ENCODE assay signal across 27 cellular contexts in the genomic region with DNA sequence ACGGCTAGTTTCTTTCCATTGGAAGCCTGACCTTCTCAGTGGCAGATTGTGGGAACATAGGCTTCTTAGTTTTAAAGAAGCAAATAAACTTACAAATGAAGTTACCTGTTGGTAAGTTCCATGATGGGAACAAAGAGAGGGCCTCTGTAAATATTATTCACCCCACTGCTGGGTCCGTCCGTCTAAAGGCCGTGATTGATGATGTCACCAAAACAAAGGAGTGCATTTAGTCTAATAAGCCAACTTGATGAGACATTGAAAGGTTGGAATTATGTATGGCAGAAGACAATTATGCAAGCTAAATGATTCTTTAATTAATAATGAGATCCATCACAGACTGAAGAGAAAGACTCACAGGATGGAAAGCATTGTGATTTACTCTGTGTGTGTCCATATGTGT.
"Had no signal": no experiment of that assay in that cellular context is flagged by ENCODE, and none has a peak within 500 bp of the region (broad histone marks: within the 10 kb centered on the region; RNA-seq: fewer than 3 reads in every experiment).

No MANE protein-coding gene starts in this region.

- FAIRE-seq: urothelium cell line had no signal

- H3K27me3 ChIP-seq: stomach, suprapubic skin, testis, thyroid gland, tibial artery, tibial nerve, transverse colon, upper lobe of left lung, upper lobe of right lung, uterus, vagina had no signal

- H3K9me3 ChIP-seq: suprapubic skin, testis, thoracic aorta, thyroid gland, tibial artery, tibial nerve, transverse colon, upper lobe of left lung, upper lobe of right lung, uterus, vagina had no signal

- H3K27ac ChIP-seq: stomach, suprapubic skin, testis, thoracic aorta, thyroid gland, tibial artery, tibial nerve, transverse colon, upper lobe of left lung, upper lobe of right lung, uterus, vagina had no signal

- H3K4me3 ChIP-seq: stomach, suprapubic skin, testis, thoracic aorta, thyroid gland, tibial artery, tibial nerve, transverse colon, upper lobe of left lung, upper lobe of right lung, uterus, vagina had no signal

- H3K4me1 ChIP-seq: stomach, suprapubic skin, testis, thyroid gland, tibial artery, tibial nerve, transverse colon, upper lobe of left lung, upper lobe of right lung, uterus, vagina had no signal

- DNase-seq: stimulated activated CD4-positive, alpha-beta T cell treated with anti-CD3 and anti-CD28 coated beads, Interleukin-2, amount 100 ng/mL, for 48 hours; stimulated activated CD4-positive, alpha-beta T cell treated with anti-CD3 and anti-CD28 coated beads, Interleukin-4, amount 100 ng/mL, for 1 hour; stimulated activated CD4-positive, alpha-beta T cell treated with anti-CD3 and anti-CD28 coated beads, Interleukin-4, amount 100 ng/mL, for 24 hours; stimulated activated CD4-positive, alpha-beta T cell treated with anti-CD3 and anti-CD28 coated beads, Interleukin-4, amount 100 ng/mL, for 4 hours; stimulated activated CD8-positive, alpha-beta memory T cell treated with anti-CD3 and anti-CD28 coated beads, Interleukin-4, amount 100 ng/mL, for 48 hours; stimulated activated naive B cell treated with anti-CD40 and anti-IgM and Interleukin-4, amounts not matched to agents 10 μg/mL and 1 μg/mL and 100 μg/mL, for 72 hours; stimulated activated naive CD4-positive, alpha-beta T cell; stimulated activated naive CD4-positive, alpha-beta T cell treated with Interleukin-2 at 50 U/mL for 16 hours; stimulated activated naive CD8-positive, alpha-beta T cell treated with anti-CD3 and anti-CD28 coated beads, Interleukin-15, amount 100 ng/mL, for 72 hours; stimulated activated naive CD8-positive, alpha-beta T cell treated with anti-CD3 and anti-CD28 coated beads, Interleukin-15, Interleukin-2, amounts not matched to agents 100 U/mL and 50 U/mL, for 24 hours; stomach; substantia nigra; testis; thyroid gland; tibial artery; transverse colon; trophoblast cell; upper lobe of left lung; upper lobe of right lung; uterus had no signal

- H3K36me3 ChIP-seq: stomach, suprapubic skin, thoracic aorta, thyroid gland, tibial artery, tibial nerve, transverse colon, upper lobe of left lung, upper lobe of right lung, uterus, vagina had no signal

- ATAC-seq: stimulated activated effector memory CD8-positive, alpha-beta T cell treated with anti-CD3 and anti-CD28 coated beads, Interleukin-12 subunit alpha, Interleukin-12 subunit beta, amount 100 ng/mL, for 72 hours; stimulated activated memory B cell treated with anti-CD40 and anti-IgM and Interleukin-4, amounts not matched to agents 10 μg/mL and 1 μg/mL and 100 μg/mL, for 72 hours; stimulated activated naive B cell treated with anti-CD40 and anti-IgM and Interleukin-4, amounts not matched to agents 10 μg/mL and 1 μg/mL and 100 μg/mL, for 72 hours; stimulated activated naive CD8-positive, alpha-beta T cell treated with anti-CD3 and anti-CD28 coated beads, Interleukin-15, amount 100 ng/mL, for 72 hours; stimulated activated naive CD8-positive, alpha-beta T cell treated with anti-CD3 and anti-CD28 coated beads, Interleukin-15, Interleukin-2, amounts not matched to agents 100 U/mL and 50 U/mL, for 24 hours; upper lobe of right lung had no signal
